Comparison of ENCODE assay signal across 8 cellular contexts in the genomic region with DNA sequence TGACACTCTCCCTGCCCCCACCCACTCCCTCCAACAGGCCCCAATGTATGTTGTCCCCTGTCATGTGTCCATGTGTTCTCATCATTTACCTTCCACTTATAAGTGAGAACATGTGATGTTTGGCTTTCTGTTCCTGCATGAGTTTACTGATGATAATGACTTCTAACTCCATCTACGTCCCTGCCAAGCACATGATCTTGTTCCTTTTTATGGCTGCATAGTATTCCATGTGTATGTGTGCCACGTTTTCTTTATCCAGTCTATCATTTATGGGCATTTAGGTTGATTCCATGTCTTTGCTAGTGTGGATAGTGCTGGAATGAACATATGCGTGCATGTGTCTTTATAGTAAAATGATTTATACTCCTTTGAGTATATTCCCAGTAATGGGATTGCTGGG.
"Had no signal": no experiment of that assay in that cellular context is flagged by ENCODE, and none has a peak within 500 bp of the region (broad histone marks: within the 10 kb centered on the region; RNA-seq: fewer than 3 reads in every experiment).

No MANE protein-coding gene starts in this region.

- H3K4me3 ChIP-seq: GM12878 had no signal

- DNase-seq: GDM1, GF-D8 had no signal

- ATAC-seq: GM12878 had no signal

- FAIRE-seq: G401.6, GM12878, GM12891, GM12892, GM18507, GM19239 had no signal
